Comparison of ENCODE assay signal across 9 cellular contexts in genomic region chr1:206430031-206430983, GRCh38. TPM values are rescaled to one million over a fixed set of nuclear protein-coding genes. Genes with fewer than 3 reads are reported as not detected.
DNase-seq lines count a peak whose midpoint lies in the region; ATAC-seq and TF ChIP-seq lines count a peak whose summit lies in the region.
"Had no signal": no experiment of that assay in that cellular context is flagged by ENCODE, and none has a peak within 500 bp of the region (broad histone marks: within the 10 kb centered on the region; RNA-seq: fewer than 3 reads in every experiment).

No MANE protein-coding gene starts in this region.

- DNase-seq in activated CD4-positive, alpha-beta T cell treated with anti-CD3 and anti-CD28 coated beads for 36 hours: no peak
- DNase-seq in activated CD4-positive, alpha-beta T cell treated with anti-CD3 and anti-CD28 coated beads, Interleukin-2, amount 10 ng/mL, durations not matched to agents 7 days and 5 days: no peak
- DNase-seq in pulmonary artery endothelial cell (ENCODE audit: low read depth, low spot score) (peak; percentile 80), HuH-7.5 (ENCODE audit: low spot score) (no peak), WTC11 (ENCODE audit: low spot score) (no peak), hypothalamus (lab: John Stamatoyannopoulos, UW) (no peak)

- TF ChIP-seq CTCF in WTC11 (IDR thresholded peaks at IDR 0.05): no peak

- POLR2A ChIA-PET in activated CD4-positive, alpha-beta T cell treated with anti-CD3 and anti-CD28 coated beads for 36 hours (lab: Charles Lee): interaction anchor here (0.6 kb wide), 1 partner anchor 532 kb away, joined by 4 read pairs; no protein-coding TSS in a partner anchor
- POLR2A ChIA-PET in activated CD4-positive, alpha-beta T cell treated with anti-CD3 and anti-CD28 coated beads, Interleukin-2, amount 10 ng/mL, durations not matched to agents 7 days and 5 days (lab: Charles Lee): no interaction called here
- POLR2A ChIA-PET in WTC11 (lab: Charles Lee): no interaction called here

- H3K36me3 Mint-ChIP-seq in activated CD4-positive, alpha-beta T cell treated with anti-CD3 and anti-CD28 coated beads for 36 hours (ENCODE audit: low read depth): peaks cover 5% of the 10 kb centered on the region
- H3K36me3 Mint-ChIP-seq in activated CD4-positive, alpha-beta T cell treated with anti-CD3 and anti-CD28 coated beads, Interleukin-2, amount 10 ng/mL, durations not matched to agents 7 days and 5 days (ENCODE audit: low read depth): peaks cover 31% of the 10 kb centered on the region
- peaks cover 46% of the 10 kb centered on the region for H3K36me3 Mint-ChIP-seq in activated T-helper 17 cell treated with anti-CD3 and anti-CD28 coated beads, Interleukin-2, amount 50 U/mL, for 72 hours (ENCODE audit: low read depth)
- H3K36me3 Mint-ChIP-seq in WTC11: peaks cover 12% of the 10 kb centered on the region

- H3K27ac Mint-ChIP-seq in activated CD4-positive, alpha-beta T cell treated with anti-CD3 and anti-CD28 coated beads for 36 hours: no peak overlapping the region
- H3K27ac Mint-ChIP-seq in activated CD4-positive, alpha-beta T cell treated with anti-CD3 and anti-CD28 coated beads, Interleukin-2, amount 10 ng/mL, durations not matched to agents 7 days and 5 days: no peak overlapping the region
- H3K27ac Mint-ChIP-seq in activated T-helper 17 cell treated with anti-CD3 and anti-CD28 coated beads, Interleukin-2, amount 50 U/mL, for 72 hours: no peak overlapping the region
- H3K27ac Mint-ChIP-seq in WTC11: no peak overlapping the region

- H3K9me3 Mint-ChIP-seq in activated CD4-positive, alpha-beta T cell treated with anti-CD3 and anti-CD28 coated beads for 36 hours (ENCODE audit: low read depth): no peaks in the 10 kb centered on the region
- no peaks in the 10 kb centered on the region for H3K9me3 Mint-ChIP-seq in activated CD4-positive, alpha-beta T cell treated with anti-CD3 and anti-CD28 coated beads, Interleukin-2, amount 10 ng/mL, durations not matched to agents 7 days and 5 days
- H3K9me3 Mint-ChIP-seq in activated T-helper 17 cell treated with anti-CD3 and anti-CD28 coated beads, Interleukin-2, amount 50 U/mL, for 72 hours: no peaks in the 10 kb centered on the region
- H3K9me3 Mint-ChIP-seq in WTC11: no peaks in the 10 kb centered on the region

- peak; percentile 78 for ATAC-seq in activated CD4-positive, alpha-beta T cell treated with anti-CD3 and anti-CD28 coated beads for 36 hours
- peak; percentile 99 for ATAC-seq in HG02852 (IDR thresholded peaks at IDR 0.05; ENCODE audit: unreplicated experiment)
- ATAC-seq in activated T-helper 17 cell treated with anti-CD3 and anti-CD28 coated beads, Interleukin-2, amount 50 U/mL, for 72 hours (replicated peaks): peak; percentile 97
- ATAC-seq in WTC11: no peak

- H3K4me1 Mint-ChIP-seq in activated CD4-positive, alpha-beta T cell treated with anti-CD3 and anti-CD28 coated beads for 36 hours: no peaks in the 10 kb centered on the region
- peaks cover 17% of the 10 kb centered on the region for H3K4me1 Mint-ChIP-seq in activated CD4-positive, alpha-beta T cell treated with anti-CD3 and anti-CD28 coated beads, Interleukin-2, amount 10 ng/mL, durations not matched to agents 7 days and 5 days
- H3K4me1 Mint-ChIP-seq in activated T-helper 17 cell treated with anti-CD3 and anti-CD28 coated beads, Interleukin-2, amount 50 U/mL, for 72 hours: no peaks in the 10 kb centered on the region
- H3K4me1 Mint-ChIP-seq in WTC11: no peaks in the 10 kb centered on the region

- H3K27me3 Mint-ChIP-seq in activated CD4-positive, alpha-beta T cell treated with anti-CD3 and anti-CD28 coated beads for 36 hours: no peaks in the 10 kb centered on the region
- no peaks in the 10 kb centered on the region for H3K27me3 Mint-ChIP-seq in activated CD4-positive, alpha-beta T cell treated with anti-CD3 and anti-CD28 coated beads, Interleukin-2, amount 10 ng/mL, durations not matched to agents 7 days and 5 days
- H3K27me3 Mint-ChIP-seq in activated T-helper 17 cell treated with anti-CD3 and anti-CD28 coated beads, Interleukin-2, amount 50 U/mL, for 72 hours: no peaks in the 10 kb centered on the region
- H3K27me3 Mint-ChIP-seq in WTC11 (ENCODE audit: low read depth): no peaks in the 10 kb centered on the region
- H3K27me3 Mint-ChIP-seq: CD4-positive, CD25-positive, alpha-beta regulatory T cell had no signal

- no peak overlapping the region for H3K4me3 Mint-ChIP-seq in activated CD4-positive, alpha-beta T cell treated with anti-CD3 and anti-CD28 coated beads for 36 hours
- no peak overlapping the region for H3K4me3 Mint-ChIP-seq in activated CD4-positive, alpha-beta T cell treated with anti-CD3 and anti-CD28 coated beads, Interleukin-2, amount 10 ng/mL, durations not matched to agents 7 days and 5 days
- no peak overlapping the region for H3K4me3 Mint-ChIP-seq in activated T-helper 17 cell treated with anti-CD3 and anti-CD28 coated beads, Interleukin-2, amount 50 U/mL, for 72 hours
- H3K4me3 Mint-ChIP-seq in WTC11: no peak overlapping the region
- H3K4me3 Mint-ChIP-seq: CD4-positive, CD25-positive, alpha-beta regulatory T cell had no signal

- CTCF ChIA-PET in activated CD4-positive, alpha-beta T cell treated with anti-CD3 and anti-CD28 coated beads for 36 hours (lab: Charles Lee): interaction anchor here (0.5 kb wide), 1 partner anchor 32 kb away, joined by 3 read pairs; no protein-coding TSS in a partner anchor
- CTCF ChIA-PET in activated CD4-positive, alpha-beta T cell treated with anti-CD3 and anti-CD28 coated beads, Interleukin-2, amount 10 ng/mL, durations not matched to agents 7 days and 5 days (lab: Charles Lee): interaction anchor here (0.9 to 3.0 kb wide), 5 partner anchors 10 to 32 kb away, joined by 3 to 14 read pairs (median 3); no protein-coding TSS in a partner anchor
- CTCF ChIA-PET in WTC11 (lab: Charles Lee): no interaction called here

- intact Hi-C loops in activated CD4-positive, alpha-beta T cell treated with anti-CD3 and anti-CD28 coated beads for 36 hours (cut with DNase I, micrococcal nuclease): no loop called here

TF ChIP-seq in WTC11, 78 proteins besides CTCF, POLR2A, EP300 and RAD21 (continues in another document):
- TF ChIP-seq NFE2L1 (CRISPR knock-in tag; IDR thresholded peaks at IDR 0.05): no peak
- TF ChIP-seq ZNF219 (CRISPR knock-in tag; IDR thresholded peaks at IDR 0.05; ENCODE audit: borderline replicate concordance): no peak
- TF ChIP-seq ZNF425 (CRISPR knock-in tag; conservative IDR thresholded peaks at IDR 0.05): no peak
- TF ChIP-seq KAT7 (CRISPR knock-in tag; IDR thresholded peaks at IDR 0.05; ENCODE audit: borderline replicate concordance): no peak
- no peak for TF ChIP-seq PRDM15 (CRISPR knock-in tag; IDR thresholded peaks at IDR 0.05)
- TF ChIP-seq ZNF416 (CRISPR knock-in tag; IDR thresholded peaks at IDR 0.05): no peak

RNA-seq across cellular contexts. Expression of gene IKBKE, which starts 40.0 kb away (rescaled TPM):
- 10 to 100 TPM; 15.3 to 17.2 TPM for total RNA-seq in activated CD4-positive, alpha-beta T cell treated with anti-CD3 and anti-CD28 coated beads for 36 hours
- 10 to 100 TPM; 72.6 to 85.1 TPM for total RNA-seq in activated CD4-positive, alpha-beta T cell treated with anti-CD3 and anti-CD28 coated beads, Interleukin-2, amount 10 ng/mL, durations not matched to agents 7 days and 5 days
- total RNA-seq in activated T-helper 17 cell treated with anti-CD3 and anti-CD28 coated beads, Interleukin-2, amount 50 U/mL, for 72 hours: 10 to 100 TPM; 21.7 to 26.6 TPM
- total RNA-seq in pulmonary artery endothelial cell: 14.8 and 19.2 TPM in 2 replicates
- total RNA-seq in WTC11 (2021): 7.8 to 8.1 TPM (median 8.0 TPM) in 3 replicates
